Comparison of ENCODE assay signal across 1 cellular context in genomic region chr6:41288025-41288777, GRCh38.
A peak's percentile ranks its signal among the peaks of the same experiment; 100 is the strongest.
TF ChIP-seq lines count a peak whose summit lies in the region.

No MANE protein-coding gene starts in this region.

TF ChIP-seq in HepG2, 621 proteins besides CTCF, POLR2A, EP300 and RAD21 (continued from another document):
- no peak for TF ChIP-seq HMGXB3 (CRISPR knock-in tag; IDR thresholded peaks at IDR 0.05; ENCODE audit: borderline replicate concordance)
- no peak for TF ChIP-seq SKI (IDR thresholded peaks at IDR 0.05; ENCODE audit: partially characterized antibody)
- TF ChIP-seq USF2 (IDR thresholded peaks at IDR 0.05; ENCODE audit: low read depth, low read length) = peak; percentile 55
- TF ChIP-seq USF2 (CRISPR knock-in tag; IDR thresholded peaks at IDR 0.05; ENCODE audit: borderline replicate concordance) = no peak
- no peak for TF ChIP-seq KDM4B (CRISPR knock-in tag; IDR thresholded peaks at IDR 0.05)
- TF ChIP-seq ZNF678 (CRISPR knock-in tag; IDR thresholded peaks at IDR 0.05) = no peak
- no peak for TF ChIP-seq ZSCAN5A (CRISPR knock-in tag; IDR thresholded peaks at IDR 0.05; ENCODE audit: borderline replicate concordance)
- no peak for TF ChIP-seq SP5 (CRISPR knock-in tag; IDR thresholded peaks at IDR 0.05; ENCODE audit: borderline replicate concordance, low read depth)
- peak; percentile 53; the same call in 1 of the 2 replicates for TF ChIP-seq RAD51 (IDR thresholded peaks at IDR 0.05; ENCODE audit: borderline replicate concordance)
- TF ChIP-seq THRA (CRISPR knock-in tag; IDR thresholded peaks at IDR 0.05; ENCODE audit: borderline replicate concordance) = no peak
- 0 out of 2 replicates have a peak, but pooled peaks have one; percentile 11 for TF ChIP-seq MNT (IDR thresholded peaks at IDR 0.05)
- TF ChIP-seq BHLHE40 (IDR thresholded peaks at IDR 0.05; ENCODE audit: low read length) = peak; percentile 58; the same call in 1 of the 2 replicates
- TF ChIP-seq SP2 (CRISPR knock-in tag; IDR thresholded peaks at IDR 0.05) = no peak
- no peak for TF ChIP-seq DDIT3 (CRISPR knock-in tag; IDR thresholded peaks at IDR 0.05)
- TF ChIP-seq ZC3H13 (CRISPR knock-in tag; IDR thresholded peaks at IDR 0.05) = no peak
TF ChIP-seq in HepG2: peak in this region for 5.
